ENCODE assay signal across 1 cellular context in the genomic region with DNA sequence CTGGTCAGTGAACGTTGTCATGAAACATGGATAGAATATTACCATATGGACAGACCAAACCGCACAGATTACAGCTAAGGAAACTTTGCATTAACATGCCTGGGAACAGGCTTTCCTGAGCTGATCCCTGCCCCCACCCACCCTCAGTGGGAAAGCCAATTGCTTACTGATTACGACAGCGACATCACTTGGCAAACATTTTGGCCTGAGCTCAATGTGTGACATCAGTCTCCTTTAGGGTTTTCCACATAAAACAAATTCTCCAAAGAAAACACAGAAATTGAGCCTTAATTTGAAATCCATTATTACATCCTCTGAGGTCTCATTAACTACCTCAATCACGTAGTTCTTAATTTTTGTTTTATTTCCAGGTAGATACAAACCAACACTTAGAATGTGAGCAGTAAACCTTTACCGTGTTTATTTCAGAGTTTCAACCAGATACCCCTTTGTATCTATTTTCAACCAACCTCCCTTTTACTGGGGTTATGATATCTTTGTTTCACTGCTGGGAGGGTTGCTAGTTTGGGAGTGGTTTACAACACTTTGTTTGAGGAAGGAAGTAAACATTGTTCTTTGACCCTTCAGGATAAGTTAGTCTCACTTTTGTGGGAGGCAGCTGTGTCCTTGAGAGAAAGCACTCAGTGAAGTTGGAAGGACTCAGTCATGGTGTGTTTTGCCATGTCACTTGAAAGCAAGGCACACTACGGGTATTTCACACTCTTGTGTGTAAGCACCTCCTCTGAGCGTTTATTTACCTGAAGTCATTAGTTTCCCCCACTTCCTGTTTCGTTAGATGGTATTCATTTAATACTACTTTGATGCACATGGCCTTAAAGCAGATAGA.
TF ChIP-seq lines count a peak whose summit lies in the region.

No MANE protein-coding gene starts in this region.

TF ChIP-seq in HepG2, 621 proteins besides CTCF, POLR2A, EP300 and RAD21 (continued from another document and continues in another):
- TF ChIP-seq, protein P1, sequence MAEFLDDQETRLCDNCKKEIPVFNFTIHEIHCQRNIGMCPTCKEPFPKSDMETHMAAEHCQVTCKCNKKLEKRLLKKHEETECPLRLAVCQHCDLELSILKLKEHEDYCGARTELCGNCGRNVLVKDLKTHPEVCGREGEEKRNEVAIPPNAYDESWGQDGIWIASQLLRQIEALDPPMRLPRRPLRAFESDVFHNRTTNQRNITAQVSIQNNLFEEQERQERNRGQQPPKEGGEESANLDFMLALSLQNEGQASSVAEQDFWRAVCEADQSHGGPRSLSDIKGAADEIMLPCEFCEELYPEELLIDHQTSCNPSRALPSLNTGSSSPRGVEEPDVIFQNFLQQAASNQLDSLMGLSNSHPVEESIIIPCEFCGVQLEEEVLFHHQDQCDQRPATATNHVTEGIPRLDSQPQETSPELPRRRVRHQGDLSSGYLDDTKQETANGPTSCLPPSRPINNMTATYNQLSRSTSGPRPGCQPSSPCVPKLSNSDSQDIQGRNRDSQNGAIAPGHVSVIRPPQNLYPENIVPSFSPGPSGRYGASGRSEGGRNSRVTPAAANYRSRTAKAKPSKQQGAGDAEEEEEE (CRISPR knock-in tag; IDR thresholded peaks at IDR 0.05; ENCODE audit: borderline replicate concordance) = no peak
- TF ChIP-seq ARHGAP35 (CRISPR knock-in tag; IDR thresholded peaks at IDR 0.05; ENCODE audit: borderline replicate concordance) = no peak
- TF ChIP-seq, protein P2, sequence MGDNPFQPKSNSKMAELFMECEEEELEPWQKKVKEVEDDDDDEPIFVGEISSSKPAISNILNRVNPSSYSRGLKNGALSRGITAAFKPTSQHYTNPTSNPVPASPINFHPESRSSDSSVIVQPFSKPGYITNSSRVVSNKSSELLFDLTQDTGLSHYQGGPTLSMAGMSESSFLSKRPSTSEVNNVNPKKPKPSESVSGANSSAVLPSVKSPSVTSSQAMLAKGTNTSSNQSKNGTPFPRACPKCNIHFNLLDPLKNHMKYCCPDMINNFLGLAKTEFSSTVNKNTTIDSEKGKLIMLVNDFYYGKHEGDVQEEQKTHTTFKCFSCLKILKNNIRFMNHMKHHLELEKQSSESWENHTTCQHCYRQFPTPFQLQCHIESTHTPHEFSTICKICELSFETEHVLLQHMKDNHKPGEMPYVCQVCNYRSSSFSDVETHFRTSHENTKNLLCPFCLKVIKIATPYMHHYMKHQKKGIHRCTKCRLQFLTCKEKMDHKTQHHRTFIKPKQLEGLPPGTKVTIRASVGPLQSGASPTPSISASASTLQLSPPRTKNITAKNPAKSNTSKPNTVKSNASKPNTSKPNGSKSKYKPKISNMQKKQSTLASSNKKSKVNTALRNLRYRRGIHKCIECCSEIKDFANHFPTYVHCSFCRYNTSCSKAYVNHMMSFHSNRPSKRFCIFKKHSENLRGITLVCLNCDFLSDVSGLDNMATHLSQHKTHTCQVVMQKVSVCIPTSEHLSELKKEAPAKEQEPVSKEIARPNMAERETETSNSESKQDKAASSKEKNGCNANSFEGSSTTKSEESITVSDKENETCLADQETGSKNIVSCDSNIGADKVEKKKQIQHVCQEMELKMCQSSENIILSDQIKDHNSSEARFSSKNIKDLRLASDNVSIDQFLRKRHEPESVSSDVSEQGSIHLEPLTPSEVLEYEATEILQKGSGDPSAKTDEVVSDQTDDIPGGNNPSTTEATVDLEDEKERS (CRISPR knock-in tag; IDR thresholded peaks at IDR 0.05) = no peak
- TF ChIP-seq BCL6 (CRISPR knock-in tag; IDR thresholded peaks at IDR 0.05) = peak; percentile 85
- peak; percentile 44; the same call in 1 of the 2 replicates for TF ChIP-seq GABPB1 (CRISPR knock-in tag; IDR thresholded peaks at IDR 0.05)
- TF ChIP-seq RBM39 (IDR thresholded peaks at IDR 0.05; ENCODE audit: low read depth, low read length, poor library complexity, severe bottlenecking) = no peak
- TF ChIP-seq, protein P3, sequence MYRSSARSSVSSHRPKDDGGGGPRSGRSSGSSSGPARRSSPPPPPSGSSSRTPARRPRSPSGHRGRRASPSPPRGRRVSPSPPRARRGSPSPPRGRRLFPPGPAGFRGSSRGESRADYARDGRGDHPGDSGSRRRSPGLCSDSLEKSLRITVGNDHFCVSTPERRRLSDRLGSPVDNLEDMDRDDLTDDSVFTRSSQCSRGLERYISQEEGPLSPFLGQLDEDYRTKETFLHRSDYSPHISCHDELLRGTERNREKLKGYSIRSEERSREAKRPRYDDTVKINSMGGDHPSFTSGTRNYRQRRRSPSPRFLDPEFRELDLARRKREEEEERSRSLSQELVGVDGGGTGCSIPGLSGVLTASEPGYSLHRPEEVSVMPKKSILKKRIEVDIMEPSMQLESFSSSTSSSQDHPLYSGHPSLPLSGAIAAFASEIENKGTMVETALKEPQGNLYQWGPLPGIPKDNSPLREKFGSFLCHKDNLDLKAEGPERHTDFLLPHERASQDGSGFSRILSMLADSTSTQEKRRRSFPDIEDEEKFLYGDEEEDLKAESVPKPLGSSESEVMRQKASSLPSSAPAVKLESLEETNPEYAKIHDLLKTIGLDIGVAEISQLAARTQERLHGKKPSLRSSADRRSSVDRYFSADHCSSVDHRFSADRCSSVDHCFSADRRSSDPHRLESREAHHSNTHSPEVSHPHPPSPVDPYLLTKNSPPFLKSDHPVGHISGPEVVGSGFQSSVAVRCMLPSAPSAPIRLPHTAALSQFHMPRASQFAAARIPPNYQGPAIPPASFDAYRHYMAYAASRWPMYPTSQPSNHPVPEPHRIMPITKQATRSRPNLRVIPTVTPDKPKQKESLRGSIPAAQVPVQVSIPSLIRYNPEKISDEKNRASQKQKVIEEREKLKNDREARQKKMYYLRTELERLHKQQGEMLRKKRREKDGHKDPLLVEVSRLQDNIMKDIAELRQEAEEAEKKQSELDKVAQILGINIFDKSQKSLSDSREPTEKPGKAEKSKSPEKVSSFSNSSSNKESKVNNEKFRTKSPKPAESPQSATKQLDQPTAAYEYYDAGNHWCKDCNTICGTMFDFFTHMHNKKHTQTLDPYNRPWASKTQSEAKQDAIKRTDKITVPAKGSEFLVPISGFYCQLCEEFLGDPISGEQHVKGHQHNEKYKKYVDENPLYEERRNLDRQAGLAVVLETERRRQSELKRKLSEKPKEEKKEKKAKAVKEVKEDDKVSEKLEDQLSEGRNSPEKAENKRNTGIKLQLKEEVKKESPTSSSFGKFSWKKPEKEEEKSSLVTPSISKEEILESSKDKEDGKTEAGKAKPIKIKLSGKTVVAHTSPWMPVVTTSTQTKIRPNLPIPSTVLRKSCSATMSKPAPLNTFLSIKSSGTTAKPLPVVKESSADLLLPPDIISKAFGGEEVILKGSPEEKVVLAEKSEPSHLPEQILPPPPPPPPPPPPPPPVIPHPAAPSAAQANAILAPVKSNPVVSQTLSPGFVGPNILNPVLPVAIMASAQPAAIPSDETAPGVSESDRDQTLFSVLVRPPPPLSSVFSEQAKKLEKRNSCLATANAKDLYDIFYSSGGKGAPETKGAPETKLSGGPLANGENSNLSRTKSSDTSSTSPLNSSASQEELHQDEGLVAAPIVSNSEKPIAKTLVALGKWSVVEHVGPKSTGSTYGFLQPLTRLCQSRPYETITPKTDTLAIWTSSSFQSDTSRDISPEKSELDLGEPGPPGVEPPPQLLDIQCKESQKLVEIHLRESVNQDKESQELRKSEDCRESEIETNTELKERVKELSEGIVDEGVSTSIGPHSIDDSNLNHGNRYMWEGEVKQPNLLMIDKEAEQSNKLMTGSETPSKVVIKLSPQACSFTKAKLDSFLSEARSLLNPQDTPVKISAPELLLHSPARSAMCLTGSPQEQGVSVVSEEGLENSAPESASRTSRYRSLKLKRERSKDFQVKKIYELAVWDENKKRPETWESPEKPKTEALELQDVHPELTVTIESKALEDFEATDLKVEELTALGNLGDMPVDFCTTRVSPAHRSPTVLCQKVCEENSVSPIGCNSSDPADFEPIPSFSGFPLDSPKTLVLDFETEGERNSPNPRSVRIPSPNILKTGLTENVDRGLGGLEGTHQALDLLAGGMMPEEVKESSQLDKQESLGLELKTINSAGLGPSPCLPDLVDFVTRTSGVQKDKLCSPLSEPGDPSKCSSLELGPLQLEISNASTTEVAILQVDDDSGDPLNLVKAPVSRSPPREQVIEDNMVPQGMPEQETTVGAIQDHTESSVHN (CRISPR knock-in tag; IDR thresholded peaks at IDR 0.05) = no peak
- TF ChIP-seq NFKB2 (CRISPR knock-in tag; IDR thresholded peaks at IDR 0.05; ENCODE audit: borderline replicate concordance) = no peak
- peak; percentile 36; the same call in 1 of the 2 replicates for TF ChIP-seq GATAD1 (CRISPR knock-in tag; IDR thresholded peaks at IDR 0.05)
- peak; percentile 67; the same call in 1 of the 2 replicates for TF ChIP-seq ZBTB21 (CRISPR knock-in tag; IDR thresholded peaks at IDR 0.05)
- TF ChIP-seq, protein P4, sequence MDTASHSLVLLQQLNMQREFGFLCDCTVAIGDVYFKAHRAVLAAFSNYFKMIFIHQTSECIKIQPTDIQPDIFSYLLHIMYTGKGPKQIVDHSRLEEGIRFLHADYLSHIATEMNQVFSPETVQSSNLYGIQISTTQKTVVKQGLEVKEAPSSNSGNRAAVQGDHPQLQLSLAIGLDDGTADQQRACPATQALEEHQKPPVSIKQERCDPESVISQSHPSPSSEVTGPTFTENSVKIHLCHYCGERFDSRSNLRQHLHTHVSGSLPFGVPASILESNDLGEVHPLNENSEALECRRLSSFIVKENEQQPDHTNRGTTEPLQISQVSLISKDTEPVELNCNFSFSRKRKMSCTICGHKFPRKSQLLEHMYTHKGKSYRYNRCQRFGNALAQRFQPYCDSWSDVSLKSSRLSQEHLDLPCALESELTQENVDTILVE (CRISPR knock-in tag; IDR thresholded peaks at IDR 0.05) = peak; percentile 63
- 0 out of 2 replicates have a peak, but pooled peaks have one; percentile 49 for TF ChIP-seq MED13 (CRISPR knock-in tag; IDR thresholded peaks at IDR 0.05)
- no peak for TF ChIP-seq TOE1 (CRISPR knock-in tag; IDR thresholded peaks at IDR 0.05)
- TF ChIP-seq BRD4 (CRISPR knock-in tag; IDR thresholded peaks at IDR 0.05) = peak; percentile 97
- TF ChIP-seq ZNF180 (CRISPR knock-in tag; IDR thresholded peaks at IDR 0.05; ENCODE audit: borderline replicate concordance, low read depth) = no peak
- 0 out of 2 replicates have a peak, but pooled peaks have one; percentile 42 for TF ChIP-seq KLF9 (CRISPR knock-in tag; IDR thresholded peaks at IDR 0.05; ENCODE audit: low read depth)
- TF ChIP-seq, protein P5, sequence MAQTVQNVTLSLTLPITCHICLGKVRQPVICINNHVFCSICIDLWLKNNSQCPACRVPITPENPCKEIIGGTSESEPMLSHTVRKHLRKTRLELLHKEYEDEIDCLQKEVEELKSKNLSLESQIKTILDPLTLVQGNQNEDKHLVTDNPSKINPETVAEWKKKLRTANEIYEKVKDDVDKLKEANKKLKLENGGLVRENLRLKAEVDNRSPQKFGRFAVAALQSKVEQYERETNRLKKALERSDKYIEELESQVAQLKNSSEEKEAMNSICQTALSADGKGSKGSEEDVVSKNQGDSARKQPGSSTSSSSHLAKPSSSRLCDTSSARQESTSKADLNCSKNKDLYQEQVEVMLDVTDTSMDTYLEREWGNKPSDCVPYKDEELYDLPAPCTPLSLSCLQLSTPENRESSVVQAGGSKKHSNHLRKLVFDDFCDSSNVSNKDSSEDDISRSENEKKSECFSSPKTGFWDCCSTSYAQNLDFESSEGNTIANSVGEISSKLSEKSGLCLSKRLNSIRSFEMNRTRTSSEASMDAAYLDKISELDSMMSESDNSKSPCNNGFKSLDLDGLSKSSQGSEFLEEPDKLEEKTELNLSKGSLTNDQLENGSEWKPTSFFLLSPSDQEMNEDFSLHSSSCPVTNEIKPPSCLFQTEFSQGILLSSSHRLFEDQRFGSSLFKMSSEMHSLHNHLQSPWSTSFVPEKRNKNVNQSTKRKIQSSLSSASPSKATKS (CRISPR knock-in tag; IDR thresholded peaks at IDR 0.05) = peak; percentile 84; the same call in 1 of the 2 replicates
- TF ChIP-seq, protein P6, sequence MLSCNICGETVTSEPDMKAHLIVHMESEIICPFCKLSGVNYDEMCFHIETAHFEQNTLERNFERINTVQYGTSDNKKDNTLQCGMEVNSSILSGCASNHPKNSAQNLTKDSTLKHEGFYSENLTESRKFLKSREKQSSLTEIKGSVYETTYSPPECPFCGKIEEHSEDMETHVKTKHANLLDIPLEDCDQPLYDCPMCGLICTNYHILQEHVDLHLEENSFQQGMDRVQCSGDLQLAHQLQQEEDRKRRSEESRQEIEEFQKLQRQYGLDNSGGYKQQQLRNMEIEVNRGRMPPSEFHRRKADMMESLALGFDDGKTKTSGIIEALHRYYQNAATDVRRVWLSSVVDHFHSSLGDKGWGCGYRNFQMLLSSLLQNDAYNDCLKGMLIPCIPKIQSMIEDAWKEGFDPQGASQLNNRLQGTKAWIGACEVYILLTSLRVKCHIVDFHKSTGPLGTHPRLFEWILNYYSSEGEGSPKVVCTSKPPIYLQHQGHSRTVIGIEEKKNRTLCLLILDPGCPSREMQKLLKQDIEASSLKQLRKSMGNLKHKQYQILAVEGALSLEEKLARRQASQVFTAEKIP (CRISPR knock-in tag; IDR thresholded peaks at IDR 0.05; ENCODE audit: borderline replicate concordance) = no peak
- TF ChIP-seq NFKBIZ (CRISPR knock-in tag; IDR thresholded peaks at IDR 0.05) = peak; percentile 92; the same call in 1 of the 2 replicates
- peak; percentile 18; the same call in 1 of the 2 replicates for TF ChIP-seq ZMYM3 (CRISPR knock-in tag; IDR thresholded peaks at IDR 0.05)
- TF ChIP-seq ZMYM2 (CRISPR knock-in tag; IDR thresholded peaks at IDR 0.05) = 0 out of 2 replicates have a peak, but pooled peaks have one; percentile 25
- TF ChIP-seq ZNF768 (CRISPR knock-in tag; IDR thresholded peaks at IDR 0.05) = no peak
- TF ChIP-seq FOXC1 (CRISPR knock-in tag; IDR thresholded peaks at IDR 0.05; ENCODE audit: borderline replicate concordance) = 0 out of 2 replicates have a peak, but pooled peaks have one; percentile 26
- TF ChIP-seq, protein P7, sequence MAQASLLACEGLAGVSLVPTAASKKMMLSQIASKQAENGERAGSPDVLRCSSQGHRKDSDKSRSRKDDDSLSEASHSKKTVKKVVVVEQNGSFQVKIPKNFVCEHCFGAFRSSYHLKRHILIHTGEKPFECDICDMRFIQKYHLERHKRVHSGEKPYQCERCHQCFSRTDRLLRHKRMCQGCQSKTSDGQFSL (CRISPR knock-in tag; IDR thresholded peaks at IDR 0.05) = no peak
- no peak for TF ChIP-seq TEAD2 (CRISPR knock-in tag; IDR thresholded peaks at IDR 0.05)
- TF ChIP-seq ZNF333 (CRISPR knock-in tag; IDR thresholded peaks at IDR 0.05; ENCODE audit: borderline replicate concordance) = no peak
- TF ChIP-seq, protein P8, sequence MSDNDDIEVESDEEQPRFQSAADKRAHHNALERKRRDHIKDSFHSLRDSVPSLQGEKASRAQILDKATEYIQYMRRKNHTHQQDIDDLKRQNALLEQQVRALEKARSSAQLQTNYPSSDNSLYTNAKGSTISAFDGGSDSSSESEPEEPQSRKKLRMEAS (IDR thresholded peaks at IDR 0.05) = 0 out of 2 replicates have a peak, but pooled peaks have one; percentile 12
- TF ChIP-seq SOX5 (CRISPR knock-in tag; IDR thresholded peaks at IDR 0.05; ENCODE audit: borderline replicate concordance) = peak; percentile 93; the same call in 1 of the 2 replicates
- TF ChIP-seq, protein P9, sequence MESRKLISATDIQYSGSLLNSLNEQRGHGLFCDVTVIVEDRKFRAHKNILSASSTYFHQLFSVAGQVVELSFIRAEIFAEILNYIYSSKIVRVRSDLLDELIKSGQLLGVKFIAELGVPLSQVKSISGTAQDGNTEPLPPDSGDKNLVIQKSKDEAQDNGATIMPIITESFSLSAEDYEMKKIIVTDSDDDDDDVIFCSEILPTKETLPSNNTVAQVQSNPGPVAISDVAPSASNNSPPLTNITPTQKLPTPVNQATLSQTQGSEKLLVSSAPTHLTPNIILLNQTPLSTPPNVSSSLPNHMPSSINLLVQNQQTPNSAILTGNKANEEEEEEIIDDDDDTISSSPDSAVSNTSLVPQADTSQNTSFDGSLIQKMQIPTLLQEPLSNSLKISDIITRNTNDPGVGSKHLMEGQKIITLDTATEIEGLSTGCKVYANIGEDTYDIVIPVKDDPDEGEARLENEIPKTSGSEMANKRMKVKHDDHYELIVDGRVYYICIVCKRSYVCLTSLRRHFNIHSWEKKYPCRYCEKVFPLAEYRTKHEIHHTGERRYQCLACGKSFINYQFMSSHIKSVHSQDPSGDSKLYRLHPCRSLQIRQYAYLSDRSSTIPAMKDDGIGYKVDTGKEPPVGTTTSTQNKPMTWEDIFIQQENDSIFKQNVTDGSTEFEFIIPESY (CRISPR knock-in tag; IDR thresholded peaks at IDR 0.05) = peak; percentile 41; the same call in 1 of the 2 replicates
